In genomic region chr2:176473177-176473576, GRCh38 we compare ENCODE assay signal across 9 cellular contexts.
DNase-seq lines count a peak whose midpoint lies in the region; ATAC-seq and FAIRE-seq lines count a peak whose summit lies in the region.
"Had no signal": no experiment of that assay in that cellular context is flagged by ENCODE, and none has a peak within 500 bp of the region (broad histone marks: within the 10 kb centered on the region; RNA-seq: fewer than 3 reads in every experiment).

No MANE protein-coding gene starts in this region.

- H3K4me3 ChIP-seq in small intestine (ENCODE audit: low read depth in 1 of 2, low read length in 2 of 2), result no peak overlapping the region

- WGBS in small intestine, 3 donors, result 42 to 43% (median 43%) methylated on average over 4 of the region's 4 CpGs

- H3K27me3 ChIP-seq in small intestine (ENCODE audit: control insufficient read depth in 2 of 2, insufficient read depth in 2 of 2, low read length in 2 of 2), result no peaks in the 10 kb centered on the region

- no peaks in the 10 kb centered on the region for H3K4me1 ChIP-seq in small intestine (ENCODE audit: control insufficient read depth in 2 of 2, insufficient read depth in 1 of 2, low read depth in 1 of 2, low read length in 1 of 2)

- DNase-seq in COR-L47 (lab: John Stamatoyannopoulos, UW) (peak; percentile 89), H4 (ENCODE audit: low spot score) (peak; percentile 38), NCI-H345 treated with DMSO at 0.1 percent for 48 hours (lab: John Stamatoyannopoulos, UW; ENCODE audit: unreplicated experiment) (peak; percentile 88), epithelial cell of prostate (ENCODE audit: low read depth, low spot score) (peak; percentile 92), small intestine (peak; percentile 8), GF-D8 (lab: John Stamatoyannopoulos, UW) (no peak), SIG-M5 treated with dmso at 0.1 percent for 504 hours (lab: John Stamatoyannopoulos, UW; ENCODE audit: unreplicated experiment) (no peak)

- peak overlapping the region; percentile 21 for H3K27ac ChIP-seq in epithelial cell of prostate
- no peak overlapping the region for H3K27ac ChIP-seq in small intestine (ENCODE audit: low read depth in 1 of 2, low read length in 1 of 2)

- H3K9me3 ChIP-seq in small intestine (ENCODE audit: control insufficient read depth, low read depth), result no peaks in the 10 kb centered on the region

- no peak for ATAC-seq in HG03520 (IDR thresholded peaks at IDR 0.05; ENCODE audit: unreplicated experiment)
- ATAC-seq: HCT116 had no signal

- FAIRE-seq in small intestine (lab: Jason Lieb, UNC), result no peak

- H3K36me3 ChIP-seq in small intestine (ENCODE audit: control insufficient read depth in 2 of 2, insufficient read depth in 2 of 2, low read length in 2 of 2), result no peaks in the 10 kb centered on the region

Comparison
In these comparisons a context has a peak if more than half of its experiments do, and no peak if none do; other contexts are left out.
1. DNase-seq: peak in COR-L47 (single experiment), H4 (single experiment), NCI-H345 treated with DMSO at 0.1 percent for 48 hours (single experiment), epithelial cell of prostate (single experiment) and small intestine (single experiment); none in GF-D8 (single experiment) and SIG-M5 treated with dmso at 0.1 percent for 504 hours (single experiment).